13 cellular contexts compared by ENCODE assay signal in genomic region chr2:55152475-55153422, GRCh38.
DNase-seq lines count a peak whose midpoint lies in the region.
"Had no signal": no experiment of that assay in that cellular context is flagged by ENCODE, and none has a peak within 500 bp of the region (broad histone marks: within the 10 kb centered on the region; RNA-seq: fewer than 3 reads in every experiment).

No MANE protein-coding gene starts in this region.

- no peaks in the 10 kb centered on the region for H3K9me3 ChIP-seq in BLaER1 treated with 17β-estradiol and CSF1 and Interleukin-3, amounts not matched to agents 10 nM and 100 nM (replicated peaks in 1 of 11)
- H3K9me3 ChIP-seq: heart left ventricle had no signal

- H3K4me3 ChIP-seq in BLaER1 treated with 17β-estradiol and CSF1 and Interleukin-3, amounts not matched to agents 10 nM and 100 nM, result peak overlapping the region in 1 of 10 experiments; percentile 29; a peak in 1 of 20 replicates
- H3K4me3 ChIP-seq: heart left ventricle had no signal

- H3K36me3 ChIP-seq in BLaER1 treated with 17β-estradiol and CSF1 and Interleukin-3, amounts not matched to agents 10 nM and 100 nM, result no peaks in the 10 kb centered on the region
- H3K36me3 ChIP-seq: heart left ventricle had no signal

- DNase-seq in NAMALWA (ENCODE audit: low spot score) (peak; percentile 18), epithelial cell of prostate (ENCODE audit: low read depth, low spot score) (no peak), posterior vena cava (ENCODE audit: low spot score) (peak; percentile 9), D341Med (ENCODE audit: low spot score) (no peak), NCI-H774 (lab: John Stamatoyannopoulos, UW) (no peak), RPMI8226 (no peak), GM19238 (ENCODE audit: insufficient read length, low spot score) (no peak)
- DNase-seq: activated CD4-positive, alpha-beta T cell treated with anti-CD3 and anti-CD28 coated beads for 36 hours; heart left ventricle; KG1; NCI-H2081 treated with DMSO at 0.1 percent for 48 hours; stimulated activated CD4-positive, alpha-beta T cell treated with anti-CD3 and anti-CD28 coated beads, Interleukin-12 subunit alpha, Interleukin-12 subunit beta, amount 100 ng/mL, for 4 hours had no signal

- peaks cover 33 to 88% (median 69%) of the 10 kb centered on the region in 10 experiments for H3K4me1 ChIP-seq in BLaER1 treated with 17β-estradiol and CSF1 and Interleukin-3, amounts not matched to agents 10 nM and 100 nM

- H3K9ac ChIP-seq in BLaER1 treated with 17β-estradiol and CSF1 and Interleukin-3, amounts not matched to agents 10 nM and 100 nM, result peak overlapping the region in 10 of 11 experiments; percentile 1 to 68 (median 53); a peak in 17 of 22 replicates

- H4K20me1 ChIP-seq in BLaER1 treated with 17β-estradiol and CSF1 and Interleukin-3, amounts not matched to agents 10 nM and 100 nM, result no peaks in the 10 kb centered on the region

- H3K4me2 ChIP-seq in BLaER1 treated with 17β-estradiol and CSF1 and Interleukin-3, amounts not matched to agents 10 nM and 100 nM, result peak overlapping the region; percentile 61 to 86 (median 75)

- H3K27me3 ChIP-seq in BLaER1 treated with 17β-estradiol and CSF1 and Interleukin-3, amounts not matched to agents 10 nM and 100 nM, result no peaks in the 10 kb centered on the region
- H3K27me3 ChIP-seq: heart left ventricle had no signal

- peak overlapping the region; percentile 55 to 83 (median 69); a peak in 21 of 22 replicates for H3K27ac ChIP-seq in BLaER1 treated with 17β-estradiol and CSF1 and Interleukin-3, amounts not matched to agents 10 nM and 100 nM
- peak overlapping the region; percentile 57 for H3K27ac ChIP-seq in epithelial cell of prostate

- intact Hi-C loops in posterior vena cava (cut with DNase I), result no loop called here

Comparison
In these comparisons a context has a peak if more than half of its experiments do, and no peak if none do; other contexts are left out.
1. DNase-seq: peak in NAMALWA (single experiment) and posterior vena cava (single experiment); none in epithelial cell of prostate (single experiment), D341Med (single experiment), NCI-H774 (single experiment), RPMI8226 (single experiment) and GM19238 (single experiment).